Comparison of ENCODE assay signal across 23 cellular contexts in genomic region chr15:48315041-48315440, GRCh38.
"Had no signal": no experiment of that assay in that cellular context is flagged by ENCODE, and none has a peak within 500 bp of the region (broad histone marks: within the 10 kb centered on the region; RNA-seq: fewer than 3 reads in every experiment).

No MANE protein-coding gene starts in this region.

- H3K4me3 Mint-ChIP-seq: effector memory CD8-positive, alpha-beta T cell; memory B cell; natural killer cell treated with Interleukin-12 subunit alpha and Interleukin-12 subunit beta and Interleukin-15 and Interleukin-18, amount 100 ng/mL, for 72 hours; type B pancreatic cell had no signal

- H3K27me3 ChIP-seq: gastrocnemius medialis, heart right ventricle, stomach, uterus had no signal

- H3K27ac Mint-ChIP-seq: effector memory CD8-positive, alpha-beta T cell; memory B cell; natural killer cell treated with Interleukin-12 subunit alpha and Interleukin-12 subunit beta and Interleukin-15 and Interleukin-18, amount 100 ng/mL, for 72 hours; type B pancreatic cell had no signal

- H3K36me3 ChIP-seq: esophagus muscularis mucosa, gastrocnemius medialis, heart right ventricle, left ventricle myocardium inferior, lower lobe of right lung, stomach, uterus had no signal

- ATAC-seq: effector memory CD8-positive, alpha-beta T cell; gastrocnemius medialis; heart right ventricle; left cardiac atrium; lower lobe of right lung; natural killer cell treated with Interleukin-12 subunit alpha and Interleukin-12 subunit beta and Interleukin-15 and Interleukin-18, amount 100 ng/mL, for 72 hours; sciatic nerve had no signal

- H3K27me3 Mint-ChIP-seq: type B pancreatic cell had no signal

- H3K9me3 Mint-ChIP-seq: effector memory CD8-positive, alpha-beta T cell; memory B cell; natural killer cell treated with Interleukin-12 subunit alpha and Interleukin-12 subunit beta and Interleukin-15 and Interleukin-18, amount 100 ng/mL, for 72 hours; type B pancreatic cell had no signal

- H3K36me3 Mint-ChIP-seq: memory B cell; natural killer cell treated with Interleukin-12 subunit alpha and Interleukin-12 subunit beta and Interleukin-15 and Interleukin-18, amount 100 ng/mL, for 72 hours; type B pancreatic cell had no signal

- H3K4me1 ChIP-seq: esophagus muscularis mucosa, gastrocnemius medialis, heart right ventricle, left ventricle myocardium inferior, lower lobe of right lung, stomach, uterus had no signal

- H3K27ac ChIP-seq: epithelial cell of prostate, esophagus muscularis mucosa, gastrocnemius medialis, heart right ventricle, left ventricle myocardium inferior, lower lobe of right lung, stomach, uterus had no signal

- H3K9me3 ChIP-seq: esophagus muscularis mucosa, gastrocnemius medialis, heart right ventricle, left ventricle myocardium inferior, lower lobe of right lung, stomach, uterus had no signal

- H3K4me3 ChIP-seq: esophagus muscularis mucosa, gastrocnemius medialis, heart right ventricle, left ventricle myocardium inferior, lower lobe of right lung, stomach, uterus had no signal

- H3K4me1 Mint-ChIP-seq: memory B cell had no signal

- DNase-seq: cortex of kidney; effector memory CD8-positive, alpha-beta T cell; gastrocnemius medialis; heart right ventricle; hypothalamus; kidney; left cardiac atrium; left ventricle myocardium inferior; lower lobe of right lung; midbrain; posterior cingulate gyrus; stimulated activated CD4-positive, alpha-beta T cell treated with anti-CD3 and anti-CD28 coated beads, Interleukin-2, amount 100 ng/mL, for 24 hours; stimulated activated CD4-positive, alpha-beta T cell treated with anti-CD3 and anti-CD28 coated beads, Interleukin-4, amount 100 ng/mL, for 4 hours; stimulated activated naive CD4-positive, alpha-beta T cell; stomach; substantia nigra; uterus had no signal
